In genomic region chr17:74861554-74862107, GRCh38 we compare ENCODE assay signal across 10 cellular contexts. TPM values are rescaled to one million over a fixed set of nuclear protein-coding genes. Genes with fewer than 3 reads are reported as not detected.
A peak's percentile ranks its signal among the peaks of the same experiment; 100 is the strongest.
DNase-seq lines count a peak whose midpoint lies in the region; ATAC-seq lines count a peak whose summit lies in the region.
"Had no signal": no experiment of that assay in that cellular context is flagged by ENCODE, and none has a peak within 500 bp of the region (broad histone marks: within the 10 kb centered on the region; RNA-seq: fewer than 3 reads in every experiment).

No MANE protein-coding gene starts in this region.

- 0 out of 2 replicates have a peak overlapping the region, but pooled peaks have one; percentile 21 for H3K4me3 ChIP-seq in ACC112 (ENCODE audit: low read depth, low read length)
- H3K4me3 ChIP-seq in HUES48 (ENCODE audit: low read depth, low read length) = peak overlapping the region; percentile 32; the same call in 1 of the 2 replicates
- no peak overlapping the region for H3K4me3 ChIP-seq in naive thymus-derived CD4-positive, alpha-beta T cell (ENCODE audit: low read length)

- no peak for ATAC-seq in central memory CD8-positive, alpha-beta T cell (replicated peaks; ENCODE audit: extremely low read depth, poor library complexity, severe bottlenecking)
- ATAC-seq in naive thymus-derived CD4-positive, alpha-beta T cell = no peak
- ATAC-seq in GM21367 (IDR thresholded peaks at IDR 0.05; ENCODE audit: unreplicated experiment) (no peak), HG03108 (IDR thresholded peaks at IDR 0.05; ENCODE audit: unreplicated experiment) (no peak)

- no peak overlapping the region for H2AFZ ChIP-seq in ACC112 (ENCODE audit: low read length, unreplicated experiment)

- no peak overlapping the region for H3K9ac ChIP-seq in HUES48 (ENCODE audit: low read depth, low read length)

- intact Hi-C loops in naive thymus-derived CD4-positive, alpha-beta T cell (cut with micrococcal nuclease) = loop anchor here (1.0 to 5.0 kb wide), 2 partner anchors 117 to 484 kb away; no protein-coding TSS in a partner anchor

- H3K27ac ChIP-seq in ACC112 (ENCODE audit: low read depth, low read length) (no peak overlapping the region), HUES48 (ENCODE audit: low read depth, low read length) (no peak overlapping the region)
- no peak overlapping the region for H3K27ac ChIP-seq in naive thymus-derived CD4-positive, alpha-beta T cell (ENCODE audit: low read depth, low read length)
- H3K27ac ChIP-seq: pancreas had no signal

- POLR2A ChIA-PET in naive thymus-derived CD4-positive, alpha-beta T cell (lab: Charles Lee) = interaction anchor here (1.4 kb wide), 1 partner anchor 70 kb away, joined by 9 read pairs; no protein-coding TSS in a partner anchor
- POLR2A ChIA-PET in activated CD4-positive, alpha-beta memory T cell treated with anti-CD3 and anti-CD28 coated beads, Interleukin-2, amount 10 ng/mL, durations not matched to agents 7 days and 5 days (lab: Charles Lee) = interaction anchor here (0.7 to 2.4 kb wide), 5 partner anchors 9 to 120 kb away, joined by 3 to 17 read pairs (median 4); partner anchors contain the start of gene FDXR

- H3K36me3 Mint-ChIP-seq in central memory CD8-positive, alpha-beta T cell (ENCODE audit: insufficient read depth) = peaks cover 7% of the 10 kb centered on the region
- peaks cover 0 to 8% (median 0%) of the 10 kb centered on the region in 5 donors for H3K36me3 Mint-ChIP-seq in naive thymus-derived CD4-positive, alpha-beta T cell
- H3K36me3 Mint-ChIP-seq in activated CD4-positive, alpha-beta memory T cell treated with anti-CD3 and anti-CD28 coated beads, Interleukin-2, amount 10 ng/mL, durations not matched to agents 7 days and 5 days (ENCODE audit: low read depth) = peaks cover 3% of the 10 kb centered on the region

- peaks cover 54% of the 10 kb centered on the region for H3K27me3 ChIP-seq in ACC112 (ENCODE audit: insufficient read depth, low read length)
- peaks cover 55% of the 10 kb centered on the region for H3K27me3 ChIP-seq in HUES48 (ENCODE audit: control insufficient read depth, insufficient read depth, low read length)
- H3K27me3 ChIP-seq in naive thymus-derived CD4-positive, alpha-beta T cell (ENCODE audit: control insufficient read depth in 2 of 2, insufficient read depth in 2 of 2, low read length in 2 of 2) = peaks cover 8 to 17% of the 10 kb centered on the region in 2 donors

- peaks cover 41% of the 10 kb centered on the region for H3K27me3 Mint-ChIP-seq in central memory CD8-positive, alpha-beta T cell
- H3K27me3 Mint-ChIP-seq in naive thymus-derived CD4-positive, alpha-beta T cell = peaks cover 28 to 53% (median 36%) of the 10 kb centered on the region in 5 donors
- H3K27me3 Mint-ChIP-seq in activated CD4-positive, alpha-beta memory T cell treated with anti-CD3 and anti-CD28 coated beads, Interleukin-2, amount 10 ng/mL, durations not matched to agents 7 days and 5 days = peaks cover 42% of the 10 kb centered on the region

- H3K27ac Mint-ChIP-seq in central memory CD8-positive, alpha-beta T cell (ENCODE audit: low read depth) = no peak overlapping the region
- no peak overlapping the region for H3K27ac Mint-ChIP-seq in naive thymus-derived CD4-positive, alpha-beta T cell
- H3K27ac Mint-ChIP-seq in activated CD4-positive, alpha-beta memory T cell treated with anti-CD3 and anti-CD28 coated beads, Interleukin-2, amount 10 ng/mL, durations not matched to agents 7 days and 5 days = no peak overlapping the region

- CTCF ChIA-PET in naive thymus-derived CD4-positive, alpha-beta T cell (lab: Charles Lee) = interaction anchor here (1.1 to 7.3 kb wide), 11 partner anchors 8 to 204 kb away, joined by 3 to 78 read pairs (median 8); partner anchors contain the start of genes FDXR and RAB37
- CTCF ChIA-PET in activated CD4-positive, alpha-beta memory T cell treated with anti-CD3 and anti-CD28 coated beads, Interleukin-2, amount 10 ng/mL, durations not matched to agents 7 days and 5 days (lab: Charles Lee) = interaction anchor here (0.8 to 8.1 kb wide), 13 partner anchors 10 to 204 kb away, joined by 3 to 56 read pairs (median 5); partner anchors contain the start of gene FDXR

- peak overlapping the region; percentile 50 for H3K4me3 Mint-ChIP-seq in central memory CD8-positive, alpha-beta T cell
- peak overlapping the region in 9 of 10 donors; percentile 21 to 76 (median 47) for H3K4me3 Mint-ChIP-seq in naive thymus-derived CD4-positive, alpha-beta T cell
- no peak overlapping the region for H3K4me3 Mint-ChIP-seq in activated CD4-positive, alpha-beta memory T cell treated with anti-CD3 and anti-CD28 coated beads, Interleukin-2, amount 10 ng/mL, durations not matched to agents 7 days and 5 days

- no peaks in the 10 kb centered on the region for H3K79me2 ChIP-seq in ACC112 (ENCODE audit: control insufficient read depth, insufficient read depth, low read length, unreplicated experiment)

- H3K4me1 ChIP-seq in ACC112 (ENCODE audit: control insufficient read depth, insufficient read depth, low read length, unreplicated experiment) (peaks cover 7% of the 10 kb centered on the region), HUES48 (ENCODE audit: control insufficient read depth, insufficient read depth, low read length) (peaks cover 5% of the 10 kb centered on the region; the same call in 1 of the 2 replicates)
- peaks cover 12 to 15% of the 10 kb centered on the region in 2 donors for H3K4me1 ChIP-seq in naive thymus-derived CD4-positive, alpha-beta T cell (ENCODE audit: control insufficient read depth in 2 of 2, insufficient read depth in 2 of 2, low read length in 2 of 2)

- no peak for DNase-seq in central memory CD8-positive, alpha-beta T cell (ENCODE audit: low spot score in 2 of 2)
- no peak for DNase-seq in naive thymus-derived CD4-positive, alpha-beta T cell
- DNase-seq in NCI-H187 treated with DMSO at 0.1 percent for 48 hours (lab: John Stamatoyannopoulos, UW) = no peak
- no peak for DNase-seq in activated CD4-positive, alpha-beta memory T cell treated with anti-CD3 and anti-CD28 coated beads, Interleukin-2, amount 10 ng/mL, durations not matched to agents 7 days and 5 days
- DNase-seq: NCI-H2029 treated with DMSO at 0.1 percent for 48 hours had no signal

- H3K9me3 ChIP-seq in HUES48 (ENCODE audit: control insufficient read depth, insufficient read depth, low read length) = no peaks in the 10 kb centered on the region
- H3K9me3 ChIP-seq in naive thymus-derived CD4-positive, alpha-beta T cell (ENCODE audit: control insufficient read depth in 2 of 3, low read length in 3 of 3) = no peaks in the 10 kb centered on the region
- H3K9me3 ChIP-seq: pancreas had no signal

- H3K9me3 Mint-ChIP-seq in central memory CD8-positive, alpha-beta T cell = no peaks in the 10 kb centered on the region
- no peaks in the 10 kb centered on the region for H3K9me3 Mint-ChIP-seq in naive thymus-derived CD4-positive, alpha-beta T cell
- H3K9me3 Mint-ChIP-seq in activated CD4-positive, alpha-beta memory T cell treated with anti-CD3 and anti-CD28 coated beads, Interleukin-2, amount 10 ng/mL, durations not matched to agents 7 days and 5 days = no peaks in the 10 kb centered on the region

- H3K36me3 ChIP-seq in ACC112 (ENCODE audit: insufficient read depth, low read length) (no peaks in the 10 kb centered on the region), HUES48 (ENCODE audit: control insufficient read depth, insufficient read depth, low read length) (peaks cover 13% of the 10 kb centered on the region)
- H3K36me3 ChIP-seq in naive thymus-derived CD4-positive, alpha-beta T cell (ENCODE audit: control insufficient read depth in 2 of 3, insufficient read depth in 3 of 3, low read length in 3 of 3) = no peaks in the 10 kb centered on the region
- H3K36me3 ChIP-seq: pancreas had no signal

- peaks cover 26% of the 10 kb centered on the region for H3K4me1 Mint-ChIP-seq in central memory CD8-positive, alpha-beta T cell
- peaks cover 0 to 22% (median 17%) of the 10 kb centered on the region in 7 donors for H3K4me1 Mint-ChIP-seq in naive thymus-derived CD4-positive, alpha-beta T cell
- peaks cover 19% of the 10 kb centered on the region for H3K4me1 Mint-ChIP-seq in activated CD4-positive, alpha-beta memory T cell treated with anti-CD3 and anti-CD28 coated beads, Interleukin-2, amount 10 ng/mL, durations not matched to agents 7 days and 5 days

RNA-seq across cellular contexts. Expression of gene GRIN2C, which starts 1.9 kb away (rescaled TPM):
- under 1 TPM in 2 of 5 experiments, not detected in 3; 0.12 to 0.15 TPM for total RNA-seq in naive thymus-derived CD4-positive, alpha-beta T cell
- not detected for polyA plus RNA-seq in naive thymus-derived CD4-positive, alpha-beta T cell
- total RNA-seq in activated CD4-positive, alpha-beta memory T cell treated with anti-CD3 and anti-CD28 coated beads, Interleukin-2, amount 10 ng/mL, durations not matched to agents 7 days and 5 days = under 1 TPM in 1 of 2 experiments, not detected in 1; 0.45 TPM

RNA-seq across cellular contexts. Expression of gene FDXR, which starts 11.2 kb away (rescaled TPM):
- 10 to 100 TPM in 3 of 5 experiments, 1 to 10 TPM in 2; 4.7 to 39.5 (median 11.7) TPM for total RNA-seq in naive thymus-derived CD4-positive, alpha-beta T cell
- polyA plus RNA-seq in naive thymus-derived CD4-positive, alpha-beta T cell = 1 to 10 TPM; 5.4 to 6.4 TPM
- total RNA-seq in activated CD4-positive, alpha-beta memory T cell treated with anti-CD3 and anti-CD28 coated beads, Interleukin-2, amount 10 ng/mL, durations not matched to agents 7 days and 5 days = 10 to 100 TPM; 22.9 to 24.0 TPM

RNA-seq across cellular contexts. Expression of gene FADS6, which starts 31.8 kb away (rescaled TPM):
- total RNA-seq in naive thymus-derived CD4-positive, alpha-beta T cell = not detected
- polyA plus RNA-seq in naive thymus-derived CD4-positive, alpha-beta T cell = under 1 TPM in 1 of 2 donors, not detected in 1; 0.14 TPM
- not detected for total RNA-seq in activated CD4-positive, alpha-beta memory T cell treated with anti-CD3 and anti-CD28 coated beads, Interleukin-2, amount 10 ng/mL, durations not matched to agents 7 days and 5 days
